Comparison of ENCODE assay signal across 14 cellular contexts in the genomic region with DNA sequence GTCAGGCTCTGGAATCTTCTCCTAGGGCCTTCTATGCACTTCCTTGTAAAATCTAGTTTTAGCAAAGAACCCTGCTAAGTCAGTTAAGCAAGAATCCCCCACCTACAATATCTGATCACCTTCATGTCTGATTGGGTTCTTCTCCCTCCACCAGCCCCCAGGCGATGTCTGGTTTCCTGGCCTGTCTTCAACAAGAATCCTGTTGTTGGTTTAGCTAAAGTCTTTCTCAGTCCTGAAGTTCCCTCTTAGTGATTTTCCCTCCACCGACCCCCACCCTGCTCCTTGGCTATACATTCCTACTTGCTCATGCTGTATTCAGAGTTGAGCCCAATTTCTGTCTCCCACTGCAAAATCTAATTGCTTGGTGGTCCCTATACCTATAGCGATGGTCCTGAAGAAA. TPM values are rescaled to one million over a fixed set of nuclear protein-coding genes. Genes with fewer than 3 reads are reported as not detected.
DNase-seq lines count a peak whose midpoint lies in the region; ATAC-seq and TF ChIP-seq lines count a peak whose summit lies in the region.
"Had no signal": no experiment of that assay in that cellular context is flagged by ENCODE, and none has a peak within 500 bp of the region (broad histone marks: within the 10 kb centered on the region; RNA-seq: fewer than 3 reads in every experiment).

No MANE protein-coding gene starts in this region.

- peaks cover 4 to 5% of the 10 kb centered on the region in 2 donors for H3K36me3 Mint-ChIP-seq in stimulated activated naive B cell treated with anti-CD40 and anti-IgM and Interleukin-4, amounts not matched to agents 10 μg/mL and 1 μg/mL and 100 μg/mL, for 72 hours

- H2AFZ ChIP-seq in mesenchymal stem cell (ENCODE audit: low read depth, low read length), result no peak overlapping the region

- H3K27me3 ChIP-seq in heart right ventricle (no peaks in the 10 kb centered on the region), mesenchymal stem cell (ENCODE audit: control insufficient read depth in 1 of 2, insufficient read depth in 1 of 2, low read length in 2 of 2) (no peaks in the 10 kb centered on the region), upper lobe of left lung (no peaks in the 10 kb centered on the region), body of pancreas (no peaks in the 10 kb centered on the region)
- H3K27me3 ChIP-seq: tibial nerve had no signal

- H3K9me3 ChIP-seq in heart right ventricle (peaks cover 0 to 18% (median 13%) of the 10 kb centered on the region in 11 donors), mesenchymal stem cell (ENCODE audit: control insufficient read depth, low read length) (peaks cover 19% of the 10 kb centered on the region), upper lobe of left lung (peaks cover 0 to 11% (median 5%) of the 10 kb centered on the region in 4 donors), body of pancreas (no peaks in the 10 kb centered on the region)

- DNase-seq in heart right ventricle (no peak), Right ventricle myocardium inferior (ENCODE audit: missing footprints) (no peak), caudate nucleus (lab: John Stamatoyannopoulos, UW) (no peak), mesenchymal stem cell (no peak), upper lobe of left lung (no peak), body of pancreas (no peak)
- no peak for DNase-seq in stimulated activated naive B cell treated with anti-CD40 and anti-IgM and Interleukin-4, amounts not matched to agents 10 μg/mL and 1 μg/mL and 100 μg/mL, for 72 hours
- DNase-seq: activated T-cell treated with anti-CD3 and anti-CD28 coated beads, Interleukin-2, amount 50 U/mL, for 1 hour; DMS79; NCI-H2171 treated with DMSO at 0.1 percent for 48 hours; retina had no signal

- no peak overlapping the region for H3K27ac Mint-ChIP-seq in stimulated activated naive B cell treated with anti-CD40 and anti-IgM and Interleukin-4, amounts not matched to agents 10 μg/mL and 1 μg/mL and 100 μg/mL, for 72 hours

- H3K27ac ChIP-seq in heart right ventricle (peak overlapping the region; percentile 62 to 89 (median 82)), caudate nucleus (ENCODE audit: low read depth, low read length) (peak overlapping the region; percentile 11), mesenchymal stem cell (ENCODE audit: low read length, poor library complexity, severe bottlenecking) (peak overlapping the region; percentile 84), upper lobe of left lung (peak overlapping the region in 3 of 4 donors; percentile 74 to 83 (median 79)), body of pancreas (peak overlapping the region in 2 of 4 donors; percentile 29 to 40)

- no peak overlapping the region for H3K4me3 Mint-ChIP-seq in stimulated activated naive B cell treated with anti-CD40 and anti-IgM and Interleukin-4, amounts not matched to agents 10 μg/mL and 1 μg/mL and 100 μg/mL, for 72 hours

- peak overlapping the region; percentile 53 for H2BK5ac ChIP-seq in mesenchymal stem cell (ENCODE audit: low read depth, low read length, poor library complexity, severe bottlenecking)

- peak overlapping the region; percentile 76 for H4K8ac ChIP-seq in mesenchymal stem cell (ENCODE audit: low read length)

- peak overlapping the region; percentile 87 for H2BK120ac ChIP-seq in mesenchymal stem cell (ENCODE audit: low read depth, low read length)

- H4K91ac ChIP-seq in mesenchymal stem cell (ENCODE audit: low read length), result peak overlapping the region; percentile 82

- peak overlapping the region; percentile 67 for H2AK5ac ChIP-seq in mesenchymal stem cell (ENCODE audit: low read length, severe bottlenecking)

- peak overlapping the region; percentile 68 to 82 for H3K18ac ChIP-seq in mesenchymal stem cell (ENCODE audit: low read depth in 1 of 2, low read length in 2 of 2)

- H3K9ac ChIP-seq in mesenchymal stem cell (ENCODE audit: low read length), result peak overlapping the region; percentile 71

- H3K36me3 ChIP-seq in heart right ventricle, result no peaks in the 10 kb centered on the region
- H3K36me3 ChIP-seq in mesenchymal stem cell (ENCODE audit: control insufficient read depth in 1 of 2, insufficient read depth in 2 of 2, low read depth in 1 of 2, low read length in 2 of 2), result no peaks in the 10 kb centered on the region
- no peaks in the 10 kb centered on the region for H3K36me3 ChIP-seq in upper lobe of left lung
- H3K36me3 ChIP-seq in body of pancreas (replicated peaks in 1 of 2; ENCODE audit: insufficient read depth in 1 of 2, low read depth in 2 of 2), result no peaks in the 10 kb centered on the region
- H3K36me3 ChIP-seq: tibial nerve had no signal

- H3K4me1 ChIP-seq in heart right ventricle (peaks cover 0 to 52% (median 24%) of the 10 kb centered on the region in 9 donors), mesenchymal stem cell (ENCODE audit: control insufficient read depth, insufficient read depth, low read depth, low read length) (peaks cover 7% of the 10 kb centered on the region), upper lobe of left lung (peaks cover 10 to 26% (median 14%) of the 10 kb centered on the region in 4 donors), body of pancreas (peaks cover 3% of the 10 kb centered on the region)

- H3K23ac ChIP-seq in mesenchymal stem cell (ENCODE audit: low read length in 2 of 2), result no peak overlapping the region

- H2BK12ac ChIP-seq in mesenchymal stem cell (ENCODE audit: low read length in 2 of 2), result peak overlapping the region; percentile 84 to 94

- ATAC-seq in heart right ventricle (no peak), Right ventricle myocardium inferior (no peak), upper lobe of left lung (ENCODE audit: low FRiP score in 2 of 2) (no peak), body of pancreas (no peak), GM21390 (IDR thresholded peaks at IDR 0.05; ENCODE audit: unreplicated experiment) (no peak)
- ATAC-seq in stimulated activated naive B cell treated with anti-CD40 and anti-IgM and Interleukin-4, amounts not matched to agents 10 μg/mL and 1 μg/mL and 100 μg/mL, for 72 hours (replicated peaks), result no peak

- intact Hi-C loops in heart right ventricle (cut with DNase I) (loop anchor here in 5 of 10 donors (2.0 to 5.0 kb wide), 3 partner anchors 35 to 43 kb away; a partner anchor contains a TSS), Right ventricle myocardium inferior (cut with DNase I) (loop anchor here (2.0 kb wide), 2 partner anchors 35 to 43 kb away; a partner anchor contains a TSS), body of pancreas (cut with DNase I) (no loop called here)

- H3K9me3 Mint-ChIP-seq in stimulated activated naive B cell treated with anti-CD40 and anti-IgM and Interleukin-4, amounts not matched to agents 10 μg/mL and 1 μg/mL and 100 μg/mL, for 72 hours, result peaks cover 6 to 12% of the 10 kb centered on the region in 2 donors

- TF ChIP-seq CTCF in heart right ventricle (IDR thresholded peaks at IDR 0.05), result no peak
- TF ChIP-seq CTCF in upper lobe of left lung (IDR thresholded peaks at IDR 0.05), result no peak
- no peak for TF ChIP-seq CTCF in body of pancreas (IDR thresholded peaks at IDR 0.05)

- H3K14ac ChIP-seq in mesenchymal stem cell (ENCODE audit: low read length in 2 of 2), result peak overlapping the region in 1 of 2 experiments; percentile 70

- H3K4me1 Mint-ChIP-seq in stimulated activated naive B cell treated with anti-CD40 and anti-IgM and Interleukin-4, amounts not matched to agents 10 μg/mL and 1 μg/mL and 100 μg/mL, for 72 hours, result peaks cover 13 to 25% of the 10 kb centered on the region in 2 donors

- H3K4me3 ChIP-seq in heart right ventricle (peak overlapping the region in 1 of 10 donors; percentile 43), mesenchymal stem cell (ENCODE audit: insufficient read depth in 1 of 2, low read depth in 1 of 2, low read length in 2 of 2) (no peak overlapping the region), upper lobe of left lung (no peak overlapping the region), body of pancreas (no peak overlapping the region)
- H3K4me3 ChIP-seq: lung had no signal

- no peak for TF ChIP-seq EP300 in upper lobe of left lung (IDR thresholded peaks at IDR 0.05)

- no peak overlapping the region for H3K4me2 ChIP-seq in mesenchymal stem cell (ENCODE audit: low read length, poor library complexity, severe bottlenecking)

- 91 to 95% methylated on average over 3 of the region's 3 CpGs for WGBS in heart right ventricle, 2 donors
- 94% methylated on average over 3 of the region's 3 CpGs for WGBS in mesenchymal stem cell
- 94 to 95% methylated on average over 3 of the region's 3 CpGs for WGBS in upper lobe of left lung, 2 donors
- WGBS in body of pancreas, 2 donors, result 78 to 95% methylated on average over 3 of the region's 3 CpGs

- H2BK15ac ChIP-seq in mesenchymal stem cell (ENCODE audit: low read depth, poor library complexity, severe bottlenecking), result peak overlapping the region; percentile 77

- no peaks in the 10 kb centered on the region for H3K79me1 ChIP-seq in mesenchymal stem cell (replicated peaks; ENCODE audit: low read length, poor library complexity, severe bottlenecking)

- no peak for TF ChIP-seq POLR2A in upper lobe of left lung (IDR thresholded peaks at IDR 0.05)
- no peak for TF ChIP-seq POLR2A in body of pancreas (IDR thresholded peaks at IDR 0.05)

- H3K4ac ChIP-seq in mesenchymal stem cell (ENCODE audit: low read depth in 1 of 2, low read length in 2 of 2), result peak overlapping the region; percentile 85 to 89

- peaks cover 7 to 14% of the 10 kb centered on the region in 2 donors for H3K27me3 Mint-ChIP-seq in stimulated activated naive B cell treated with anti-CD40 and anti-IgM and Interleukin-4, amounts not matched to agents 10 μg/mL and 1 μg/mL and 100 μg/mL, for 72 hours

RNA-seq across cellular contexts. Expression of a gene that starts 35.2 kb away (rescaled TPM):
- total RNA-seq in heart right ventricle (10 to 100 TPM in 9 of 10 donors, 1 to 10 TPM in 1; 9.1 to 19.3 (median 13.0) TPM), Right ventricle myocardium inferior (17.4 TPM), upper lobe of left lung (10 to 100 TPM in 5 of 6 donors, 1 to 10 TPM in 1; 5.8 to 25.0 (median 14.6) TPM), body of pancreas (10 to 100 TPM in 1 of 2 donors, 1 to 10 TPM in 1; 6.6 to 11.7 TPM)
- 10 to 100 TPM; 10.6 to 13.8 TPM for polyA plus RNA-seq in heart right ventricle
- polyA plus RNA-seq in mesenchymal stem cell (2013, experiment 1 of 2), result 8.0 TPM
- polyA plus RNA-seq in mesenchymal stem cell (2013, experiment 2 of 2), result 8.9 TPM
